Comparison of ENCODE assay signal across 2 cellular contexts in the genomic region with DNA sequence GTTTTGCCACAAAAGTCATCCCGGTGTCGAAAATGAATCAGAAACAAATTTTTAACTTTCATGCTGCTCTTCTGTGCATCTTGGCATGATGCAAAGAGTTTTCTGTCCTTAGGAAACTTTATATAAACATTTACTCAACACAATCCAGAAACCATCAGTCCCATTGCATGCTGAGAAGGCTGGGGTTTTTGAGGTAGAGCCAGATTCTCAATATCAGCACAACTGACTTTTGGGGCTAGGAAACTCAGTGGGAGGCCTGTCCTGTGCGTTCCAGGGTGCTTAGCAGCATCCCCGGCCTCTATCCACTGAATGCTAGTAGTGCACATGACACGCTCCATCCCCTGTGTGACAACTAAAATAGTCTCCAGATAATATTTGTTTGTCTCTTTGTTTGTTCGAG.
TF ChIP-seq lines count a peak whose summit lies in the region.

No MANE protein-coding gene starts in this region.

TF ChIP-seq in SK-N-SH, 30 proteins besides CTCF, POLR2A, EP300 and RAD21 (continued from another document):
- TF ChIP-seq REST (IDR thresholded peaks at IDR 0.05; ENCODE audit: low read depth, low read length) (no peak), ZBTB33 (IDR thresholded peaks at IDR 0.05; ENCODE audit: borderline replicate concordance, low read depth) (no peak), TEAD4 (IDR thresholded peaks at IDR 0.05; ENCODE audit: borderline replicate concordance, insufficient read depth) (no peak), FOSL2 (IDR thresholded peaks at IDR 0.05; ENCODE audit: borderline replicate concordance, low read depth) (no peak), MAX (IDR thresholded peaks at IDR 0.05; ENCODE audit: low read depth) (no peak), SIN3A (IDR thresholded peaks at IDR 0.05; ENCODE audit: borderline replicate concordance, low read depth, low read length) (no peak), SMC3 (IDR thresholded peaks at IDR 0.05; ENCODE audit: low read depth, low read length) (no peak)

TF ChIP-seq in SK-N-SH treated with all-trans-retinoic acid at 6 μM for 48 hours, 23 proteins besides CTCF, POLR2A, EP300 and RAD21 (continued from another document):
- TF ChIP-seq, protein P1, sequence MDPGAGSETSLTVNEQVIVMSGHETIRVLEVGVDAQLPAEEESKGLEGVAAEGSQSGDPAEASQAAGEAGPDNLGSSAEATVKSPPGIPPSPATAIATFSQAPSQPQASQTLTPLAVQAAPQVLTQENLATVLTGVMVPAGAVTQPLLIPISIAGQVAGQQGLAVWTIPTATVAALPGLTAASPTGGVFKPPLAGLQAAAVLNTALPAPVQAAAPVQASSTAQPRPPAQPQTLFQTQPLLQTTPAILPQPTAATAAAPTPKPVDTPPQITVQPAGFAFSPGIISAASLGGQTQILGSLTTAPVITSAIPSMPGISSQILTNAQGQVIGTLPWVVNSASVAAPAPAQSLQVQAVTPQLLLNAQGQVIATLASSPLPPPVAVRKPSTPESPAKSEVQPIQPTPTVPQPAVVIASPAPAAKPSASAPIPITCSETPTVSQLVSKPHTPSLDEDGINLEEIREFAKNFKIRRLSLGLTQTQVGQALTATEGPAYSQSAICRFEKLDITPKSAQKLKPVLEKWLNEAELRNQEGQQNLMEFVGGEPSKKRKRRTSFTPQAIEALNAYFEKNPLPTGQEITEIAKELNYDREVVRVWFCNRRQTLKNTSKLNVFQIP (CRISPR knock-in tag; IDR thresholded peaks at IDR 0.05; ENCODE audit: borderline replicate concordance, low read depth): no peak
- TF ChIP-seq, protein P2, sequence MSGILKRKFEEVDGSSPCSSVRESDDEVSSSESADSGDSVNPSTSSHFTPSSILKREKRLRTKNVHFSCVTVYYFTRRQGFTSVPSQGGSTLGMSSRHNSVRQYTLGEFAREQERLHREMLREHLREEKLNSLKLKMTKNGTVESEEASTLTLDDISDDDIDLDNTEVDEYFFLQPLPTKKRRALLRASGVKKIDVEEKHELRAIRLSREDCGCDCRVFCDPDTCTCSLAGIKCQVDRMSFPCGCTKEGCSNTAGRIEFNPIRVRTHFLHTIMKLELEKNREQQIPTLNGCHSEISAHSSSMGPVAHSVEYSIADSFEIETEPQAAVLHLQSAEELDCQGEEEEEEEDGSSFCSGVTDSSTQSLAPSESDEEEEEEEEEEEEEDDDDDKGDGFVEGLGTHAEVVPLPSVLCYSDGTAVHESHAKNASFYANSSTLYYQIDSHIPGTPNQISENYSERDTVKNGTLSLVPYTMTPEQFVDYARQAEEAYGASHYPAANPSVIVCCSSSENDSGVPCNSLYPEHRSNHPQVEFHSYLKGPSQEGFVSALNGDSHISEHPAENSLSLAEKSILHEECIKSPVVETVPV (CRISPR knock-in tag; IDR thresholded peaks at IDR 0.05): no peak
- TF ChIP-seq ARNTL (CRISPR knock-in tag; IDR thresholded peaks at IDR 0.05; ENCODE audit: borderline replicate concordance, low read depth): no peak
- no peak for TF ChIP-seq ESRRG (CRISPR knock-in tag; IDR thresholded peaks at IDR 0.05)
- TF ChIP-seq ZNF565 (CRISPR knock-in tag; conservative IDR thresholded peaks at IDR 0.05; ENCODE audit: low read depth): no peak
- TF ChIP-seq, protein P3, sequence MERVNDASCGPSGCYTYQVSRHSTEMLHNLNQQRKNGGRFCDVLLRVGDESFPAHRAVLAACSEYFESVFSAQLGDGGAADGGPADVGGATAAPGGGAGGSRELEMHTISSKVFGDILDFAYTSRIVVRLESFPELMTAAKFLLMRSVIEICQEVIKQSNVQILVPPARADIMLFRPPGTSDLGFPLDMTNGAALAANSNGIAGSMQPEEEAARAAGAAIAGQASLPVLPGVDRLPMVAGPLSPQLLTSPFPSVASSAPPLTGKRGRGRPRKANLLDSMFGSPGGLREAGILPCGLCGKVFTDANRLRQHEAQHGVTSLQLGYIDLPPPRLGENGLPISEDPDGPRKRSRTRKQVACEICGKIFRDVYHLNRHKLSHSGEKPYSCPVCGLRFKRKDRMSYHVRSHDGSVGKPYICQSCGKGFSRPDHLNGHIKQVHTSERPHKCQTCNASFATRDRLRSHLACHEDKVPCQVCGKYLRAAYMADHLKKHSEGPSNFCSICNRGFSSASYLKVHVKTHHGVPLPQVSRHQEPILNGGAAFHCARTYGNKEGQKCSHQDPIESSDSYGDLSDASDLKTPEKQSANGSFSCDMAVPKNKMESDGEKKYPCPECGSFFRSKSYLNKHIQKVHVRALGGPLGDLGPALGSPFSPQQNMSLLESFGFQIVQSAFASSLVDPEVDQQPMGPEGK (CRISPR knock-in tag; IDR thresholded peaks at IDR 0.05; ENCODE audit: borderline replicate concordance): no peak
- no peak for TF ChIP-seq ZNF70 (CRISPR knock-in tag; IDR thresholded peaks at IDR 0.05)
- TF ChIP-seq ZFP30 (CRISPR knock-in tag; IDR thresholded peaks at IDR 0.05): no peak
- TF ChIP-seq PPARA (CRISPR knock-in tag; IDR thresholded peaks at IDR 0.05; ENCODE audit: borderline replicate concordance): no peak
- no peak for TF ChIP-seq OSR1 (CRISPR knock-in tag; IDR thresholded peaks at IDR 0.05)
